Comparison of ENCODE assay signal across 8 cellular contexts in the genomic region with DNA sequence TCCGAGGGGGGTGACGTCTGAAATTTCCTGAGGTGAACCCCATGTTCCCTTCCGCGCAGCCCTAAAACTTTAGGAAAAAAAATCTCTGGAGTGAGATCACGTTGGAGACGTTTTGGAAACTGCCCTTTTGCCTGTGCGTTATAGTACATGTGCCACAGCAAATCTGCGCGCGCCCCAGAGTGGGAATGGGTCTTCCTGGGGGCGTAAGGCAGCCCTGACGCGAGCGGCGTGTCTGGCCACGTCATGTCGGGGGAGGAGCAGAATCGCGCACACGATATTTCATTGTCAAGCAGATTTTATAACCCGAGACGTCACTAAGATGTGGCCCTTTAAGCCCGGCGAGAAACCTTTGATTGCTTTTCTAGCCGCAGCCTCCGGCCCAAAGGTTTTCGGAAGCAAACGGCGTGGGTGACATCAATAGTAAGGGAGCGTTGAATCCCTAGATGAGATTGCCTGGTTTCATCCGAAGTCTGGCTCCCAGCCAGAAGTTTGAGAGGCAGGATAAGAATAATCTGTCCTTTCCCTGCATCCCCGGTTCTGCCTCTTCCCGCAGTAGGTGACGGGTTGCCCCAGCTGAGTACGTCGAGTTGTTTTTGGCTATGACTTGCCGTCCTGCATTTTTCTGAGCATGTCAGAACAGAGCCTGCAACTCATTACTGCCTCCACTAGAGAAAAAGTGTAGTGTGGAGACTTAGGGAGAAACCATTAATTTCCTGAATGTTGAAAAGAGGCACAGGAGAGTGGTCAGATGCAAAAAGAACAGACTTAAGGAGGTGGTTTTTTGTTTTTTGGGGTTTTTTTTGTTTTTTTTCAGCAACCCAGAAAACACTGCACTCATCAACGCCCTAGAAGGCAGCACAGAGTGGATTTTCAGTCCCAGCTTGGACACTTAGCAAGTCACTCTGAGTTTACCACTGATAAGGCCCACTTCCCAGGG. TPM values are rescaled to one million over a fixed set of nuclear protein-coding genes. Genes with fewer than 3 reads are reported as not detected.
DNase-seq lines count a peak whose midpoint lies in the region; ATAC-seq, FAIRE-seq and TF ChIP-seq lines count a peak whose summit lies in the region.

No MANE protein-coding gene starts in this region.

- H3K27ac ChIP-seq in HUES48 (ENCODE audit: low read depth, low read length) = peak overlapping the region; percentile 93
- H3K27ac ChIP-seq in epithelial cell of prostate = peak overlapping the region; percentile 97

- H3K9me3 ChIP-seq in HUES48 (ENCODE audit: control insufficient read depth, insufficient read depth, low read length) = no peaks in the 10 kb centered on the region

- ATAC-seq in GM21390 (IDR thresholded peaks at IDR 0.05; ENCODE audit: unreplicated experiment) = peak; percentile 53

- H3K36me3 ChIP-seq in HUES48 (ENCODE audit: control insufficient read depth, insufficient read depth, low read length) = no peaks in the 10 kb centered on the region

- no peak for FAIRE-seq in D721Med (lab: Jason Lieb, UNC)

- H3K27me3 ChIP-seq in HUES48 (ENCODE audit: control insufficient read depth, insufficient read depth, low read length) = no peaks in the 10 kb centered on the region

- H3K4me3 ChIP-seq in HUES48 (ENCODE audit: low read depth, low read length) = peak overlapping the region; percentile 82

- DNase-seq in D721Med (ENCODE audit: insufficient read length, low spot score) (peak; percentile 93), NOMO-1 treated with dmso at 0.1 percent for 144 hours (lab: John Stamatoyannopoulos, UW; ENCODE audit: unreplicated experiment) (peak; percentile 92), epithelial cell of prostate (ENCODE audit: low read depth, low spot score) (peak; percentile 87), mucosa of gallbladder (ENCODE audit: low spot score) (peak; percentile 91)
- peak; percentile 89 for DNase-seq in activated CD8-positive, alpha-beta memory T cell treated with anti-CD3 and anti-CD28 coated beads, Interleukin-2, amount 50 U/mL, for 4 hours
- DNase-seq in stimulated activated CD8-positive, alpha-beta memory T cell treated with anti-CD3 and anti-CD28 coated beads, Interleukin-4, amount 100 ng/mL, for 4 hours (ENCODE audit: low read depth in 2 of 2, low spot score in 1 of 2) = peak; percentile 70 to 79

- H3K9ac ChIP-seq in HUES48 (ENCODE audit: low read depth, low read length) = peak overlapping the region; percentile 90

- TF ChIP-seq CTCF in D721Med (IDR thresholded peaks at IDR 0.05; ENCODE audit: insufficient read depth, missing control alignments) = peak; percentile 3

- peaks cover 15% of the 10 kb centered on the region for H3K4me1 ChIP-seq in HUES48 (ENCODE audit: control insufficient read depth, insufficient read depth, low read length)

RNA-seq across cellular contexts. Expression of a gene that starts 0.8 kb away (rescaled TPM):
- 33.0 TPM for total RNA-seq in mucosa of gallbladder

RNA-seq across cellular contexts. Expression of a gene that starts 18.6 kb away (rescaled TPM):
- 208 TPM for total RNA-seq in mucosa of gallbladder

RNA-seq across cellular contexts. Expression of a gene that starts 24.3 kb away (rescaled TPM):
- 54.5 TPM for total RNA-seq in mucosa of gallbladder

RNA-seq across cellular contexts. Expression of a gene that starts 33.2 kb away (rescaled TPM):
- 123 TPM for total RNA-seq in mucosa of gallbladder

RNA-seq across cellular contexts. Expression of a gene that starts 37.2 kb away (rescaled TPM):
- total RNA-seq in mucosa of gallbladder = 27.1 TPM

Comparison
In these comparisons a context has a peak if more than half of its experiments do, and no peak if none do; other contexts are left out.
1. Peak in every context shown above with its lines: DNase-seq, ATAC-seq, H3K4me3 ChIP-seq and H3K27ac ChIP-seq.